In the genomic region with DNA sequence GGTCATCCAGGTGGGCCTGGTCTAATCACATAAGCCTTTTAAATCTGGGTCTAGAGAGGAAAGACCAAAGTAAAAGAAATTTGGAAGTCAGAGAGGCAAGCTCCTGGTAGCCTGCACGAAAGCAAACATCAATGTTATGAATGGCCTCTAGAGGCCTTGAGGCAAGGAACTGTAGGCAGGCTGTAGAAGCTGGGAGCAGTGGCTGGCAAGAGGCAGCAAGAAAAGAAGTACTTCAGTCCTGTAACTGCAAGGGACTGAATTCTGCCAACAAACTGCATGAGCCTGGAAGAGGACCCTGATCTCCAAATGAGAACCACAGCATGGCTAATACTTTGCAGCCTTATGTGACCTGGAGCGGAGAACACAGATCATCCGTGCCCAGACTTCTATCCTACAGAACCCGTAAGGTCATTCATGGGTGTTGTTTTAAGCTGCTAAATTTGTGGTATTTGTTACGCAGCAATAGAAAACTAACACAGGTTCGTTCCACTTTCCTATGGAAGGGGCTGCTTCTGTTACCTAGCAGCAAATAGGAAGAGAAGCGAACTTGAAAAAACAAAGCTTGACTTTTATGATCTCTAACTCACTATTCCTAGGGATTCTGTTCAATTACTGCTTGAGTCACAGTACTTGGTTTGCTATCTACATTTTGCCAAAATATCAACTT, we compare ENCODE assay signal across 8 cellular contexts. TPM values are rescaled to one million over a fixed set of nuclear protein-coding genes. Genes with fewer than 3 reads are reported as not detected.
DNase-seq lines count a peak whose midpoint lies in the region; ATAC-seq and TF ChIP-seq lines count a peak whose summit lies in the region.

No MANE protein-coding gene starts in this region.

- TF ChIP-seq CTCF in CD14-positive monocyte (IDR thresholded peaks at IDR 0.05) (no peak), LNCaP clone FGC (IDR thresholded peaks at IDR 0.05; ENCODE audit: control insufficient read depth, extremely low read depth, insufficient read depth) (no peak), cardiac fibroblast (IDR thresholded peaks at IDR 0.05; ENCODE audit: low read depth, low read length) (no peak)

- no peaks in the 10 kb centered on the region for H3K9me3 Mint-ChIP-seq in CD14-positive monocyte
- no peaks in the 10 kb centered on the region for H3K9me3 Mint-ChIP-seq in naive B cell

- intact Hi-C loops in CD14-positive monocyte (cut with micrococcal nuclease), result loop anchor here (5.0 to 10.0 kb wide), 3 partner anchors 87 to 251 kb away; a partner anchor contains a TSS

- H3K27me3 Mint-ChIP-seq in CD14-positive monocyte (ENCODE audit: low read depth in 3 of 3) (peaks cover 0 to 2% (median 1%) of the 10 kb centered on the region in 3 donors), naive B cell (no peaks in the 10 kb centered on the region)

- DNase-seq in CD14-positive monocyte (ENCODE audit: low spot score) (no peak), LNCaP clone FGC (ENCODE audit: low read depth) (no peak), cardiac fibroblast (ENCODE audit: low read depth in 2 of 2) (no peak), naive B cell (no peak), DMS153 treated with DMSO at 0.1 percent for 48 hours (lab: John Stamatoyannopoulos, UW; ENCODE audit: unreplicated experiment) (no peak)
- no peak for DNase-seq in central memory CD4-positive, alpha-beta T cell
- DNase-seq in stimulated activated CD4-positive, alpha-beta T cell treated with anti-CD3 and anti-CD28 coated beads, Interleukin-15, amount 100 ng/mL, for 24 hours, result no peak

- peak overlapping the region; percentile 96 to 98 (median 97) for H3K27ac Mint-ChIP-seq in CD14-positive monocyte
- H3K27ac Mint-ChIP-seq in naive B cell, result peak overlapping the region in 5 of 6 donors; percentile 68 to 96 (median 93)

- H3K4me3 Mint-ChIP-seq in CD14-positive monocyte, result peak overlapping the region; percentile 91 to 96
- H3K4me3 Mint-ChIP-seq in naive B cell, result peak overlapping the region; percentile 86 to 98 (median 95)

- ATAC-seq in naive B cell (ENCODE audit: low read depth in 2 of 2) (no peak), GM21576 (IDR thresholded peaks at IDR 0.05; ENCODE audit: unreplicated experiment) (no peak)

- H3K4me1 Mint-ChIP-seq in CD14-positive monocyte (peaks cover 32% of the 10 kb centered on the region), naive B cell (peaks cover 33 to 66% (median 53%) of the 10 kb centered on the region in 3 donors)

- peak overlapping the region; percentile 66 for H3K4me3 ChIP-seq in LNCaP clone FGC (ENCODE audit: low read depth, low read length)
- peak overlapping the region; percentile 94 to 100 for H3K4me3 ChIP-seq in cardiac fibroblast (replicated peaks in 1 of 2; ENCODE audit: low read depth in 2 of 2, low read length in 2 of 2)

- H3K36me3 Mint-ChIP-seq in CD14-positive monocyte, result peaks cover 8 to 28% of the 10 kb centered on the region in 2 donors
- H3K36me3 Mint-ChIP-seq in naive B cell, result no peaks in the 10 kb centered on the region

RNA-seq across cellular contexts. Expression of a gene that starts 1.2 kb away (rescaled TPM):
- 10 to 100 TPM; 41.2 to 54.0 TPM for polyA plus RNA-seq in CD14-positive monocyte
- 10 to 100 TPM; 30.3 to 53.9 (median 39.9) TPM for polyA plus RNA-seq in naive B cell (ENCODE audit: low read depth in 6 of 6)

RNA-seq across cellular contexts. Expression of a gene that starts 5.2 kb away (rescaled TPM):
- polyA plus RNA-seq in CD14-positive monocyte, result 10 to 100 TPM; 26.9 to 35.0 TPM
- polyA plus RNA-seq in naive B cell (ENCODE audit: low read depth in 6 of 6), result 10 to 100 TPM; 13.6 to 34.5 (median 29.2) TPM
